In genomic region chr18:46756172-46756558, GRCh38 we compare ENCODE assay signal across 9 cellular contexts. TPM values are rescaled to one million over a fixed set of nuclear protein-coding genes. Genes with fewer than 3 reads are reported as not detected.
DNase-seq lines count a peak whose midpoint lies in the region; TF ChIP-seq lines count a peak whose summit lies in the region.
"Had no signal": no experiment of that assay in that cellular context is flagged by ENCODE, and none has a peak within 500 bp of the region (broad histone marks: within the 10 kb centered on the region; RNA-seq: fewer than 3 reads in every experiment).

No MANE protein-coding gene starts in this region.

- H3K36me3 ChIP-seq in SJSA1 (no peaks in the 10 kb centered on the region), hepatocyte (replicated peaks; ENCODE audit: insufficient read depth, low read depth) (no peaks in the 10 kb centered on the region), skeletal muscle tissue (ENCODE audit: control insufficient read depth in 3 of 3, insufficient read depth in 3 of 3, low read length in 3 of 3) (no peaks in the 10 kb centered on the region), BE2C (no peaks in the 10 kb centered on the region)

- H3K9ac ChIP-seq in skeletal muscle tissue (ENCODE audit: low read depth in 1 of 3, low read length in 3 of 3), result peak overlapping the region in 2 of 3 donors; percentile 75

- H3K4me3 ChIP-seq in SJSA1 (peak overlapping the region; percentile 21), hepatocyte (no peak overlapping the region), skeletal muscle tissue (ENCODE audit: low read length in 3 of 3) (peak overlapping the region; percentile 54 to 72 (median 61)), BE2C (ENCODE audit: low read depth, low read length) (no peak overlapping the region)

- H3K9me2 ChIP-seq in hepatocyte (replicated peaks; ENCODE audit: insufficient read depth), result no peaks in the 10 kb centered on the region

- H2AFZ ChIP-seq in hepatocyte, result no peak overlapping the region

- peaks cover 53% of the 10 kb centered on the region for H3K27me3 ChIP-seq in SJSA1 (replicated peaks)
- peaks cover 83% of the 10 kb centered on the region for H3K27me3 ChIP-seq in hepatocyte
- peaks cover 3 to 5% (median 4%) of the 10 kb centered on the region in 3 donors for H3K27me3 ChIP-seq in skeletal muscle tissue (ENCODE audit: control insufficient read depth in 3 of 3, insufficient read depth in 3 of 3, low read length in 3 of 3)
- peaks cover 23% of the 10 kb centered on the region for H3K27me3 ChIP-seq in BE2C

- H4K20me1 ChIP-seq in hepatocyte (ENCODE audit: insufficient read depth, poor library complexity, severe bottlenecking), result no peaks in the 10 kb centered on the region

- H3K4me1 ChIP-seq in SJSA1 (replicated peaks) (peaks cover 11% of the 10 kb centered on the region), hepatocyte (ENCODE audit: insufficient read depth) (peaks cover 9% of the 10 kb centered on the region), skeletal muscle tissue (ENCODE audit: control insufficient read depth in 3 of 3, insufficient read depth in 3 of 3, low read length in 3 of 3) (peaks cover 0 to 45% (median 25%) of the 10 kb centered on the region in 3 donors), BE2C (no peaks in the 10 kb centered on the region)

- H3K9me3 ChIP-seq in SJSA1 (replicated peaks) (no peaks in the 10 kb centered on the region), hepatocyte (ENCODE audit: low read depth) (no peaks in the 10 kb centered on the region), skeletal muscle tissue (ENCODE audit: control insufficient read depth in 3 of 3, low read length in 3 of 3) (no peaks in the 10 kb centered on the region), BE2C (no peaks in the 10 kb centered on the region)

- no peaks in the 10 kb centered on the region for H3K79me2 ChIP-seq in hepatocyte

- H3K4me2 ChIP-seq in hepatocyte, result peak overlapping the region; percentile 79

- no peak for TF ChIP-seq CTCF in hepatocyte (IDR thresholded peaks at IDR 0.05; ENCODE audit: poor library complexity)
- no peak for TF ChIP-seq CTCF in BE2C (IDR thresholded peaks at IDR 0.05; ENCODE audit: low read depth, low read length)

- peak; percentile 42 for DNase-seq in DMS 273 (lab: John Stamatoyannopoulos, UW; ENCODE audit: unreplicated experiment)
- DNase-seq in DMS 273 treated with DMSO at 0.1 percent for 48 hours (lab: John Stamatoyannopoulos, UW), result no peak
- DNase-seq in SJSA1 (ENCODE audit: low read depth in 1 of 2, low spot score in 2 of 2), result no peak
- DNase-seq in hepatocyte (ENCODE audit: low spot score), result no peak
- DNase-seq in stimulated activated CD4-positive, alpha-beta T cell treated with anti-CD3 and anti-CD28 coated beads, Interleukin-4, amount 100 ng/mL, for 4 hours, result no peak
- no peak for DNase-seq in dermis blood vessel endothelial cell
- DNase-seq in BE2C, result no peak

- no peak overlapping the region for H3K27ac ChIP-seq in SJSA1
- H3K27ac ChIP-seq in hepatocyte, result no peak overlapping the region
- peak overlapping the region; percentile 81 for H3K27ac ChIP-seq in skeletal muscle tissue (ENCODE audit: low read depth, low read length)
- H3K27ac ChIP-seq: 22Rv1 had no signal

- WGBS in hepatocyte (ENCODE audit: low lambda C conversion rate, missing lambda C conversion rate), result 6% methylated on average over 35 of the region's 35 CpGs

RNA-seq across cellular contexts. Expression of gene ST8SIA5, which starts 0.7 kb away (rescaled TPM):
- total RNA-seq in SJSA1 (2014; rRNA removed; shearing (Covaris generic)), result under 0.01 TPM in 1 of 2 replicates, not detected in the other
- total RNA-seq in hepatocyte (0.44 TPM in 1 of 2 replicates, not detected in the other), skeletal muscle tissue (2.1 TPM), dermis blood vessel endothelial cell (0.09 TPM in 1 of 2 replicates, not detected in the other)
- polyA plus RNA-seq in hepatocyte, result 0.15 and 0.76 TPM in 2 replicates
- not detected for polyA plus RNA-seq in BE2C (2012; ENCODE audit: insufficient read depth, insufficient read length, low read depth)

Comparison
In these comparisons a context has a peak if more than half of its experiments do, and no peak if none do; other contexts are left out.
1. H3K4me3 ChIP-seq: peak in SJSA1 (single experiment) and skeletal muscle tissue (3 of 3); none in hepatocyte (single experiment) and BE2C (single experiment).